Comparison of ENCODE assay signal across 16 cellular contexts in genomic region chr6:133748628-133749027, GRCh38.
"Had no signal": no experiment of that assay in that cellular context is flagged by ENCODE, and none has a peak within 500 bp of the region (broad histone marks: within the 10 kb centered on the region; RNA-seq: fewer than 3 reads in every experiment).

No MANE protein-coding gene starts in this region.

- ATAC-seq: activated naive CD4-positive, alpha-beta T cell treated with anti-CD3 and anti-CD28 coated beads, Interleukin-2, amount 50 U/mL, for 72 hours; left ventricle myocardium superior; natural killer cell treated with Interleukin-12 subunit alpha and Interleukin-12 subunit beta and Interleukin-15 and Interleukin-18, amount 100 ng/mL, for 72 hours; right lobe of liver had no signal

- H3K4me3 ChIP-seq: adrenal gland, cardiac muscle cell, heart right ventricle, right lobe of liver, smooth muscle cell, stomach had no signal

- H3K36me3 ChIP-seq: adrenal gland, cardiac muscle cell, heart right ventricle, neutrophil, right lobe of liver, stomach had no signal

- H3K27ac ChIP-seq: adrenal gland, cardiac muscle cell, heart right ventricle, neutrophil, parathyroid adenoma, right lobe of liver had no signal

- H3K9me3 ChIP-seq: adrenal gland, heart right ventricle, neutrophil, right lobe of liver, stomach had no signal

- DNase-seq: activated CD4-positive, alpha-beta T cell treated with anti-CD3 and anti-CD28 coated beads, Interleukin-2, amount 50 U/mL, for 48 hours; activated gamma-delta T cell treated with Interleukin-2 at 50 U/mL for 16 hours; adrenal gland; dermis blood vessel endothelial cell; heart right ventricle; left ventricle myocardium superior; right lobe of liver; stimulated activated CD4-positive, alpha-beta T cell treated with anti-CD3 and anti-CD28 coated beads, Interleukin-4, amount 100 ng/mL, for 1 hour; stomach; trophoblast cell had no signal

- H3K4me1 ChIP-seq: adrenal gland, parathyroid adenoma, right lobe of liver, stomach had no signal

- H3K27me3 ChIP-seq: adrenal gland, cardiac muscle cell, heart right ventricle, neutrophil, right lobe of liver, stomach had no signal
